In genomic region chr6:43178150-43178549, GRCh38 we compare ENCODE assay signal across 1 cellular context.
TF ChIP-seq lines count a peak whose summit lies in the region.

No MANE protein-coding gene starts in this region.

TF ChIP-seq in HEK293, 187 proteins besides CTCF, POLR2A, EP300 and RAD21 (continued from another document):
- peak; percentile 31; the same call in 1 of the 2 replicates for TF ChIP-seq ATF2 (tag by site-specific recombination; IDR thresholded peaks at IDR 0.05; ENCODE audit: low read depth)
